ENCODE assay signal across 1 cellular context in genomic region chr12:9349888-9350885, GRCh38.
TF ChIP-seq lines count a peak whose summit lies in the region.

No MANE protein-coding gene starts in this region.

TF ChIP-seq in HepG2, 621 proteins besides CTCF, POLR2A, EP300 and RAD21 (continued from another document and continues in another):
- TF ChIP-seq, protein P1, sequence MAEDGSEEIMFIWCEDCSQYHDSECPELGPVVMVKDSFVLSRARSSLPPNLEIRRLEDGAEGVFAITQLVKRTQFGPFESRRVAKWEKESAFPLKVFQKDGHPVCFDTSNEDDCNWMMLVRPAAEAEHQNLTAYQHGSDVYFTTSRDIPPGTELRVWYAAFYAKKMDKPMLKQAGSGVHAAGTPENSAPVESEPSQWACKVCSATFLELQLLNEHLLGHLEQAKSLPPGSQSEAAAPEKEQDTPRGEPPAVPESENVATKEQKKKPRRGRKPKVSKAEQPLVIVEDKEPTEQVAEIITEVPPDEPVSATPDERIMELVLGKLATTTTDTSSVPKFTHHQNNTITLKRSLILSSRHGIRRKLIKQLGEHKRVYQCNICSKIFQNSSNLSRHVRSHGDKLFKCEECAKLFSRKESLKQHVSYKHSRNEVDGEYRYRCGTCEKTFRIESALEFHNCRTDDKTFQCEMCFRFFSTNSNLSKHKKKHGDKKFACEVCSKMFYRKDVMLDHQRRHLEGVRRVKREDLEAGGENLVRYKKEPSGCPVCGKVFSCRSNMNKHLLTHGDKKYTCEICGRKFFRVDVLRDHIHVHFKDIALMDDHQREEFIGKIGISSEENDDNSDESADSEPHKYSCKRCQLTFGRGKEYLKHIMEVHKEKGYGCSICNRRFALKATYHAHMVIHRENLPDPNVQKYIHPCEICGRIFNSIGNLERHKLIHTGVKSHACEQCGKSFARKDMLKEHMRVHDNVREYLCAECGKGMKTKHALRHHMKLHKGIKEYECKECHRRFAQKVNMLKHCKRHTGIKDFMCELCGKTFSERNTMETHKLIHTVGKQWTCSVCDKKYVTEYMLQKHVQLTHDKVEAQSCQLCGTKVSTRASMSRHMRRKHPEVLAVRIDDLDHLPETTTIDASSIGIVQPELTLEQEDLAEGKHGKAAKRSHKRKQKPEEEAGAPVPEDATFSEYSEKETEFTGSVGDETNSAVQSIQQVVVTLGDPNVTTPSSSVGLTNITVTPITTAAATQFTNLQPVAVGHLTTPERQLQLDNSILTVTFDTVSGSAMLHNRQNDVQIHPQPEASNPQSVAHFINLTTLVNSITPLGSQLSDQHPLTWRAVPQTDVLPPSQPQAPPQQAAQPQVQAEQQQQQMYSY (CRISPR knock-in tag; IDR thresholded peaks at IDR 0.05) = no peak
- TF ChIP-seq PHB2 (IDR thresholded peaks at IDR 0.05; ENCODE audit: partially characterized antibody) (no peak), NR3C1 (CRISPR knock-in tag; IDR thresholded peaks at IDR 0.05) (no peak), NR2F6 (IDR thresholded peaks at IDR 0.05) (no peak; the same call in 1 of the 2 replicates), NR2F6 (CRISPR knock-in tag; IDR thresholded peaks at IDR 0.05) (0 out of 2 replicates have a peak, but pooled peaks have one; percentile 20), KDM6A (CRISPR knock-in tag; IDR thresholded peaks at IDR 0.05; ENCODE audit: low read depth) (no peak), ZZZ3 (CRISPR knock-in tag; IDR thresholded peaks at IDR 0.05; ENCODE audit: borderline replicate concordance) (no peak), SCMH1 (CRISPR knock-in tag; IDR thresholded peaks at IDR 0.05; ENCODE audit: borderline replicate concordance) (no peak), ZBTB3 (CRISPR knock-in tag; IDR thresholded peaks at IDR 0.05; ENCODE audit: borderline replicate concordance, low read depth) (no peak), ZBTB44 (CRISPR knock-in tag; IDR thresholded peaks at IDR 0.05) (no peak), RARG (CRISPR knock-in tag; IDR thresholded peaks at IDR 0.05; ENCODE audit: low read depth) (no peak), POGZ (CRISPR knock-in tag; IDR thresholded peaks at IDR 0.05) (0 out of 2 replicates have a peak, but pooled peaks have one; percentile 3), ZNF510 (CRISPR knock-in tag; IDR thresholded peaks at IDR 0.05; ENCODE audit: low read depth) (no peak), MBNL3 (CRISPR knock-in tag; conservative IDR thresholded peaks at IDR 0.05) (no peak), PHF5A (CRISPR knock-in tag; IDR thresholded peaks at IDR 0.05; ENCODE audit: low read depth, unreplicated experiment) (no peak), FOXA3 (CRISPR knock-in tag; IDR thresholded peaks at IDR 0.05) (0 out of 2 replicates have a peak, but pooled peaks have one; percentile 28), ZBTB4 (CRISPR knock-in tag; IDR thresholded peaks at IDR 0.05; ENCODE audit: borderline replicate concordance) (no peak), TBX2 (CRISPR knock-in tag; IDR thresholded peaks at IDR 0.05; ENCODE audit: borderline replicate concordance) (0 out of 2 replicates have a peak, but pooled peaks have one; percentile 20), RFX5 (IDR thresholded peaks at IDR 0.05; ENCODE audit: low read depth, low read length) (no peak), GTF3A (CRISPR knock-in tag; conservative IDR thresholded peaks at IDR 0.05) (no peak), BRCA1 (CRISPR knock-in tag; IDR thresholded peaks at IDR 0.05) (no peak), PCBP2 (optimal IDR thresholded peaks at IDR 0.05; ENCODE audit: low read depth, low read length, poor library complexity, severe bottlenecking) (no peak), RARA (CRISPR knock-in tag; IDR thresholded peaks at IDR 0.05) (no peak), BHLHE40 (IDR thresholded peaks at IDR 0.05; ENCODE audit: low read length) (no peak), SAP130 (CRISPR knock-in tag; IDR thresholded peaks at IDR 0.05; ENCODE audit: low read depth) (0 out of 2 replicates have a peak, but pooled peaks have one; percentile 27), HES4 (CRISPR knock-in tag; IDR thresholded peaks at IDR 0.05; ENCODE audit: borderline replicate concordance) (no peak), BORCS8-MEF2B (CRISPR knock-in tag; IDR thresholded peaks at IDR 0.05) (no peak), ARID5B (CRISPR knock-in tag; IDR thresholded peaks at IDR 0.05) (no peak), ATF1 (CRISPR knock-in tag; IDR thresholded peaks at IDR 0.05) (no peak), ZSCAN21 (CRISPR knock-in tag; IDR thresholded peaks at IDR 0.05; ENCODE audit: borderline replicate concordance) (no peak), ZNF720 (CRISPR knock-in tag; IDR thresholded peaks at IDR 0.05) (no peak), EZH2 (conservative IDR thresholded peaks at IDR 0.05; ENCODE audit: low read depth, low read length) (no peak)
- TF ChIP-seq, protein P2, sequence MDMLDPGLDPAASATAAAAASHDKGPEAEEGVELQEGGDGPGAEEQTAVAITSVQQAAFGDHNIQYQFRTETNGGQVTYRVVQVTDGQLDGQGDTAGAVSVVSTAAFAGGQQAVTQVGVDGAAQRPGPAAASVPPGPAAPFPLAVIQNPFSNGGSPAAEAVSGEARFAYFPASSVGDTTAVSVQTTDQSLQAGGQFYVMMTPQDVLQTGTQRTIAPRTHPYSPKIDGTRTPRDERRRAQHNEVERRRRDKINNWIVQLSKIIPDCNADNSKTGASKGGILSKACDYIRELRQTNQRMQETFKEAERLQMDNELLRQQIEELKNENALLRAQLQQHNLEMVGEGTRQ (IDR thresholded peaks at IDR 0.05; ENCODE audit: low read depth, low read length) = no peak
- TF ChIP-seq, protein P2 (CRISPR knock-in tag; IDR thresholded peaks at IDR 0.05; ENCODE audit: borderline replicate concordance) = no peak
- TF ChIP-seq, protein P3, sequence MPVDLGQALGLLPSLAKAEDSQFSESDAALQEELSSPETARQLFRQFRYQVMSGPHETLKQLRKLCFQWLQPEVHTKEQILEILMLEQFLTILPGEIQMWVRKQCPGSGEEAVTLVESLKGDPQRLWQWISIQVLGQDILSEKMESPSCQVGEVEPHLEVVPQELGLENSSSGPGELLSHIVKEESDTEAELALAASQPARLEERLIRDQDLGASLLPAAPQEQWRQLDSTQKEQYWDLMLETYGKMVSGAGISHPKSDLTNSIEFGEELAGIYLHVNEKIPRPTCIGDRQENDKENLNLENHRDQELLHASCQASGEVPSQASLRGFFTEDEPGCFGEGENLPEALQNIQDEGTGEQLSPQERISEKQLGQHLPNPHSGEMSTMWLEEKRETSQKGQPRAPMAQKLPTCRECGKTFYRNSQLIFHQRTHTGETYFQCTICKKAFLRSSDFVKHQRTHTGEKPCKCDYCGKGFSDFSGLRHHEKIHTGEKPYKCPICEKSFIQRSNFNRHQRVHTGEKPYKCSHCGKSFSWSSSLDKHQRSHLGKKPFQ (CRISPR knock-in tag; IDR thresholded peaks at IDR 0.05; ENCODE audit: insufficient replicate concordance) = no peak
- TF ChIP-seq, protein P4, sequence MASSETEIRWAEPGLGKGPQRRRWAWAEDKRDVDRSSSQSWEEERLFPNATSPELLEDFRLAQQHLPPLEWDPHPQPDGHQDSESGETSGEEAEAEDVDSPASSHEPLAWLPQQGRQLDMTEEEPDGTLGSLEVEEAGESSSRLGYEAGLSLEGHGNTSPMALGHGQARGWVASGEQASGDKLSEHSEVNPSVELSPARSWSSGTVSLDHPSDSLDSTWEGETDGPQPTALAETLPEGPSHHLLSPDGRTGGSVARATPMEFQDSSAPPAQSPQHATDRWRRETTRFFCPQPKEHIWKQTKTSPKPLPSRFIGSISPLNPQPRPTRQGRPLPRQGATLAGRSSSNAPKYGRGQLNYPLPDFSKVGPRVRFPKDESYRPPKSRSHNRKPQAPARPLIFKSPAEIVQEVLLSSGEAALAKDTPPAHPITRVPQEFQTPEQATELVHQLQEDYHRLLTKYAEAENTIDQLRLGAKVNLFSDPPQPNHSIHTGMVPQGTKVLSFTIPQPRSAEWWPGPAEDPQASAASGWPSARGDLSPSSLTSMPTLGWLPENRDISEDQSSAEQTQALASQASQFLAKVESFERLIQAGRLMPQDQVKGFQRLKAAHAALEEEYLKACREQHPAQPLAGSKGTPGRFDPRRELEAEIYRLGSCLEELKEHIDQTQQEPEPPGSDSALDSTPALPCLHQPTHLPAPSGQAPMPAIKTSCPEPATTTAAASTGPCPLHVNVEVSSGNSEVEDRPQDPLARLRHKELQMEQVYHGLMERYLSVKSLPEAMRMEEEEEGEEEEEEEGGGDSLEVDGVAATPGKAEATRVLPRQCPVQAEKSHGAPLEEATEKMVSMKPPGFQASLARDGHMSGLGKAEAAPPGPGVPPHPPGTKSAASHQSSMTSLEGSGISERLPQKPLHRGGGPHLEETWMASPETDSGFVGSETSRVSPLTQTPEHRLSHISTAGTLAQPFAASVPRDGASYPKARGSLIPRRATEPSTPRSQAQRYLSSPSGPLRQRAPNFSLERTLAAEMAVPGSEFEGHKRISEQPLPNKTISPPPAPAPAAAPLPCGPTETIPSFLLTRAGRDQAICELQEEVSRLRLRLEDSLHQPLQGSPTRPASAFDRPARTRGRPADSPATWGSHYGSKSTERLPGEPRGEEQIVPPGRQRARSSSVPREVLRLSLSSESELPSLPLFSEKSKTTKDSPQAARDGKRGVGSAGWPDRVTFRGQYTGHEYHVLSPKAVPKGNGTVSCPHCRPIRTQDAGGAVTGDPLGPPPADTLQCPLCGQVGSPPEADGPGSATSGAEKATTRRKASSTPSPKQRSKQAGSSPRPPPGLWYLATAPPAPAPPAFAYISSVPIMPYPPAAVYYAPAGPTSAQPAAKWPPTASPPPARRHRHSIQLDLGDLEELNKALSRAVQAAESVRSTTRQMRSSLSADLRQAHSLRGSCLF (CRISPR knock-in tag; IDR thresholded peaks at IDR 0.05; ENCODE audit: borderline replicate concordance) = no peak
- TF ChIP-seq, protein P5, sequence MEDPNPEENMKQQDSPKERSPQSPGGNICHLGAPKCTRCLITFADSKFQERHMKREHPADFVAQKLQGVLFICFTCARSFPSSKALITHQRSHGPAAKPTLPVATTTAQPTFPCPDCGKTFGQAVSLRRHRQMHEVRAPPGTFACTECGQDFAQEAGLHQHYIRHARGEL (CRISPR knock-in tag; IDR thresholded peaks at IDR 0.05) = no peak
